9 cellular contexts compared by ENCODE assay signal in genomic region chr14:45426685-45427282, GRCh38.
DNase-seq lines count a peak whose midpoint lies in the region; ATAC-seq and TF ChIP-seq lines count a peak whose summit lies in the region.
"Had no signal": no experiment of that assay in that cellular context is flagged by ENCODE, and none has a peak within 500 bp of the region (broad histone marks: within the 10 kb centered on the region; RNA-seq: fewer than 3 reads in every experiment).

No MANE protein-coding gene starts in this region.

- no peaks in the 10 kb centered on the region for H3K27me3 Mint-ChIP-seq in progenitor cell of endocrine pancreas

- H3K79me2 ChIP-seq in MM.1S (ENCODE audit: low read length) = no peaks in the 10 kb centered on the region

- H3K4me2 ChIP-seq in MM.1S (ENCODE audit: low read depth, low read length) = no peak overlapping the region

- H3K27me3 ChIP-seq in MM.1S (replicated peaks; ENCODE audit: insufficient read depth, low read length) = no peaks in the 10 kb centered on the region

- H3K27ac Mint-ChIP-seq in progenitor cell of endocrine pancreas = no peak overlapping the region

- H3K4me3 ChIP-seq in MM.1S (ENCODE audit: low read length) (no peak overlapping the region), fibroblast of mammary gland (ENCODE audit: control insufficient read depth, low read depth, low read length) (no peak overlapping the region)

- H3K27ac ChIP-seq in MM.1S (ENCODE audit: low read length) = no peak overlapping the region

- TF ChIP-seq CTCF in MM.1S (IDR thresholded peaks at IDR 0.05; ENCODE audit: low read length) = peak; percentile 50
- TF ChIP-seq CTCF in fibroblast of mammary gland (conservative IDR thresholded peaks at IDR 0.05; ENCODE audit: control insufficient read depth, insufficient read depth, low read depth, low read length) = peak; percentile 57
- TF ChIP-seq CTCF in progenitor cell of endocrine pancreas (IDR thresholded peaks at IDR 0.05; ENCODE audit: unreplicated experiment) = peak; percentile 83

- H3K9me3 Mint-ChIP-seq in progenitor cell of endocrine pancreas (ENCODE audit: low read depth) = peaks cover 5% of the 10 kb centered on the region

- H3F3A ChIP-seq in MM.1S (ENCODE audit: insufficient read depth, low read length) = no peaks in the 10 kb centered on the region

- H3K4me1 ChIP-seq in MM.1S (ENCODE audit: low read length) = no peaks in the 10 kb centered on the region

- no peaks in the 10 kb centered on the region for H4K20me1 ChIP-seq in MM.1S (ENCODE audit: insufficient read depth, low read length)

- H3K36me3 ChIP-seq in MM.1S (replicated peaks; ENCODE audit: insufficient read depth, low read length) = no peaks in the 10 kb centered on the region

- no peaks in the 10 kb centered on the region for H3K9me3 ChIP-seq in MM.1S (replicated peaks; ENCODE audit: insufficient read depth, low read length)

- DNase-seq in D341Med (ENCODE audit: low spot score) (peak; percentile 47), MM.1S (peak; percentile 37), RPMI7951 (ENCODE audit: low read depth) (peak; percentile 34), fibroblast of mammary gland (ENCODE audit: low read depth) (peak; percentile 52), progenitor cell of endocrine pancreas (ENCODE audit: low spot score, unreplicated experiment) (no peak)
- DNase-seq in activated naive CD4-positive, alpha-beta T cell (lab: John Stamatoyannopoulos, UW) = no peak
- DNase-seq: right cardiac atrium had no signal

- no peak overlapping the region for H3K4me3 Mint-ChIP-seq in progenitor cell of endocrine pancreas (ENCODE audit: low read depth)

- no peaks in the 10 kb centered on the region for H3K4me1 Mint-ChIP-seq in progenitor cell of endocrine pancreas (ENCODE audit: low read depth)

- H3K9ac ChIP-seq in MM.1S (ENCODE audit: low read length) = no peak overlapping the region

- H3K36me3 Mint-ChIP-seq in progenitor cell of endocrine pancreas (ENCODE audit: insufficient read depth) = no peaks in the 10 kb centered on the region

- ATAC-seq in GM21526 (IDR thresholded peaks at IDR 0.05; ENCODE audit: low FRiP score, unreplicated experiment) = peak; percentile 71
- no peak for ATAC-seq in GM21528 (IDR thresholded peaks at IDR 0.05; ENCODE audit: low FRiP score, unreplicated experiment)

- no peak overlapping the region for H2AFZ ChIP-seq in MM.1S (ENCODE audit: low read length)

- no peaks in the 10 kb centered on the region for H3K9me2 ChIP-seq in MM.1S (replicated peaks; ENCODE audit: insufficient read depth, low read length)

Comparison
In these comparisons a context has a peak if more than half of its experiments do, and no peak if none do; other contexts are left out.
1. DNase-seq: peak in D341Med (single experiment), MM.1S (single experiment), RPMI7951 (single experiment) and fibroblast of mammary gland (single experiment); none in progenitor cell of endocrine pancreas (single experiment) and activated naive CD4-positive, alpha-beta T cell (0 of 4).
2. Peak in every context shown above with its lines, with median percentiles within 50 percentile points of each other: CTCF ChIP-seq.